ENCODE assay signal across 13 cellular contexts in genomic region chr13:94061316-94061715, GRCh38.
DNase-seq lines count a peak whose midpoint lies in the region; ATAC-seq and TF ChIP-seq lines count a peak whose summit lies in the region.
"Had no signal": no experiment of that assay in that cellular context is flagged by ENCODE, and none has a peak within 500 bp of the region (broad histone marks: within the 10 kb centered on the region; RNA-seq: fewer than 3 reads in every experiment).

No MANE protein-coding gene starts in this region.

- peaks cover 19% of the 10 kb centered on the region for H3K4me1 ChIP-seq in smooth muscle cell (ENCODE audit: low read depth)
- H3K4me1 ChIP-seq in A673 (ENCODE audit: insufficient read depth, low read length, poor library complexity, severe bottlenecking): peaks cover 56% of the 10 kb centered on the region
- H3K4me1 ChIP-seq: body of pancreas, Caco-2 had no signal

- no peak for TF ChIP-seq CTCF in fibroblast of the aortic adventitia (IDR thresholded peaks at IDR 0.05; ENCODE audit: insufficient read depth, low read length)
- no peak for TF ChIP-seq CTCF in smooth muscle cell (IDR thresholded peaks at IDR 0.05; ENCODE audit: borderline replicate concordance, insufficient read depth, poor library complexity, severe bottlenecking)
- no peak for TF ChIP-seq CTCF in A673 (conservative IDR thresholded peaks at IDR 0.05; ENCODE audit: low read depth, low read length)

- H3K27ac ChIP-seq in smooth muscle cell (ENCODE audit: low read depth) (peak overlapping the region; percentile 9), A673 (ENCODE audit: low read depth, low read length, poor library complexity, severe bottlenecking) (no peak overlapping the region)
- H3K27ac ChIP-seq: body of pancreas had no signal

- WGBS in smooth muscle cell (ENCODE audit: low lambda C conversion rate): 0% methylated on average over 1 of the region's 1 CpG

- DNase-seq in GM04504 (ENCODE audit: low read depth): peak; percentile 65
- peak; percentile 64 for DNase-seq in fibroblast of the aortic adventitia (ENCODE audit: low read depth)
- no peak for DNase-seq in smooth muscle cell (lab: John Stamatoyannopoulos, UW; ENCODE audit: unreplicated experiment)
- no peak for DNase-seq in A673 (ENCODE audit: low spot score)
- no peak for DNase-seq in DMS79 treated with DMSO at 0.1 percent for 48 hours (lab: John Stamatoyannopoulos, UW)
- DNase-seq: activated CD4-positive, alpha-beta T cell treated with anti-CD3 and anti-CD28 coated beads, Interleukin-2, amount 10 ng/mL, durations not matched to agents 24 days and 14 days; body of pancreas; Caco-2; left ventricle myocardium superior; sigmoid colon had no signal

- H3K27me3 ChIP-seq in smooth muscle cell (ENCODE audit: low read depth) (no peaks in the 10 kb centered on the region), A673 (replicated peaks; ENCODE audit: insufficient read depth, low read depth, low read length, poor library complexity) (no peaks in the 10 kb centered on the region)
- H3K27me3 ChIP-seq: body of pancreas, sigmoid colon had no signal

- H3K36me3 ChIP-seq in smooth muscle cell (ENCODE audit: low read depth) (no peaks in the 10 kb centered on the region), A673 (ENCODE audit: insufficient read depth, low read length, poor library complexity, severe bottlenecking) (no peaks in the 10 kb centered on the region)
- H3K36me3 ChIP-seq: sigmoid colon had no signal

- no peaks in the 10 kb centered on the region for H3K79me2 ChIP-seq in smooth muscle cell (ENCODE audit: low read depth)

- H3K4me3 ChIP-seq in fibroblast of the aortic adventitia (ENCODE audit: low read depth, low read length): no peak overlapping the region
- no peak overlapping the region for H3K4me3 ChIP-seq in smooth muscle cell
- no peak overlapping the region for H3K4me3 ChIP-seq in A673 (ENCODE audit: low read depth, low read length, poor library complexity, severe bottlenecking)
- H3K4me3 ChIP-seq: body of pancreas, sigmoid colon had no signal

- H3F3A ChIP-seq in smooth muscle cell (ENCODE audit: low read depth): peaks cover 19% of the 10 kb centered on the region

- CTCF ChIA-PET in A673 (lab: Charles Lee): no interaction called here

- peak overlapping the region; percentile 4 for H3K4me2 ChIP-seq in smooth muscle cell

- no peaks in the 10 kb centered on the region for H4K20me1 ChIP-seq in smooth muscle cell (ENCODE audit: low read depth)

- no peaks in the 10 kb centered on the region for H3K9me3 ChIP-seq in smooth muscle cell (replicated peaks; ENCODE audit: low read depth)
- no peaks in the 10 kb centered on the region for H3K9me3 ChIP-seq in A673 (ENCODE audit: low read depth, low read length, poor library complexity, severe bottlenecking)
- H3K9me3 ChIP-seq: body of pancreas, Caco-2, sigmoid colon had no signal

- intact Hi-C loops in A673 (cut with micrococcal nuclease; ENCODE audit: unreplicated experiment): no loop called here

- POLR2A ChIA-PET in A673 (lab: Charles Lee; ENCODE audit: low non-redundant PET): no interaction called here

- H3K9ac ChIP-seq in smooth muscle cell (ENCODE audit: low read depth): no peak overlapping the region

- no peak overlapping the region for H2AFZ ChIP-seq in smooth muscle cell (ENCODE audit: low read depth)

- peak; percentile 89 for ATAC-seq in SK-N-SH treated with all-trans-retinoic acid at 6 μM for 48 hours
- no peak for ATAC-seq in HG03342 (IDR thresholded peaks at IDR 0.05; ENCODE audit: unreplicated experiment)
- ATAC-seq: body of pancreas; left ventricle myocardium superior; natural killer cell treated with Interleukin-12 subunit alpha and Interleukin-12 subunit beta and Interleukin-15 and Interleukin-18, amount 100 ng/mL, for 72 hours had no signal

- no TSS peak for BruUV-seq in A673 (replicated peaks; lab: Mats Ljungman, UMichigan)

TF ChIP-seq in SK-N-SH treated with all-trans-retinoic acid at 6 μM for 48 hours, 23 proteins besides CTCF, POLR2A, EP300 and RAD21:
- no peak for TF ChIP-seq TCF4 (CRISPR knock-in tag; IDR thresholded peaks at IDR 0.05; ENCODE audit: borderline replicate concordance)
- no peak for TF ChIP-seq GLIS3 (CRISPR knock-in tag; IDR thresholded peaks at IDR 0.05)
- TF ChIP-seq, protein P1, sequence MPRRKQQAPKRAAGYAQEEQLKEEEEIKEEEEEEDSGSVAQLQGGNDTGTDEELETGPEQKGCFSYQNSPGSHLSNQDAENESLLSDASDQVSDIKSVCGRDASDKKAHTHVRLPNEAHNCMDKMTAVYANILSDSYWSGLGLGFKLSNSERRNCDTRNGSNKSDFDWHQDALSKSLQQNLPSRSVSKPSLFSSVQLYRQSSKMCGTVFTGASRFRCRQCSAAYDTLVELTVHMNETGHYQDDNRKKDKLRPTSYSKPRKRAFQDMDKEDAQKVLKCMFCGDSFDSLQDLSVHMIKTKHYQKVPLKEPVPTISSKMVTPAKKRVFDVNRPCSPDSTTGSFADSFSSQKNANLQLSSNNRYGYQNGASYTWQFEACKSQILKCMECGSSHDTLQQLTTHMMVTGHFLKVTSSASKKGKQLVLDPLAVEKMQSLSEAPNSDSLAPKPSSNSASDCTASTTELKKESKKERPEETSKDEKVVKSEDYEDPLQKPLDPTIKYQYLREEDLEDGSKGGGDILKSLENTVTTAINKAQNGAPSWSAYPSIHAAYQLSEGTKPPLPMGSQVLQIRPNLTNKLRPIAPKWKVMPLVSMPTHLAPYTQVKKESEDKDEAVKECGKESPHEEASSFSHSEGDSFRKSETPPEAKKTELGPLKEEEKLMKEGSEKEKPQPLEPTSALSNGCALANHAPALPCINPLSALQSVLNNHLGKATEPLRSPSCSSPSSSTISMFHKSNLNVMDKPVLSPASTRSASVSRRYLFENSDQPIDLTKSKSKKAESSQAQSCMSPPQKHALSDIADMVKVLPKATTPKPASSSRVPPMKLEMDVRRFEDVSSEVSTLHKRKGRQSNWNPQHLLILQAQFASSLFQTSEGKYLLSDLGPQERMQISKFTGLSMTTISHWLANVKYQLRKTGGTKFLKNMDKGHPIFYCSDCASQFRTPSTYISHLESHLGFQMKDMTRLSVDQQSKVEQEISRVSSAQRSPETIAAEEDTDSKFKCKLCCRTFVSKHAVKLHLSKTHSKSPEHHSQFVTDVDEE (CRISPR knock-in tag; IDR thresholded peaks at IDR 0.05): no peak
- 0 out of 2 replicates have a peak, but pooled peaks have one; percentile 10 for TF ChIP-seq TOX (CRISPR knock-in tag; IDR thresholded peaks at IDR 0.05; ENCODE audit: borderline replicate concordance)
- TF ChIP-seq ZFP30 (CRISPR knock-in tag; IDR thresholded peaks at IDR 0.05): no peak
- no peak for TF ChIP-seq CREB5 (CRISPR knock-in tag; IDR thresholded peaks at IDR 0.05; ENCODE audit: low read depth)
- TF ChIP-seq OSR1 (CRISPR knock-in tag; IDR thresholded peaks at IDR 0.05): no peak
- TF ChIP-seq, protein P2, sequence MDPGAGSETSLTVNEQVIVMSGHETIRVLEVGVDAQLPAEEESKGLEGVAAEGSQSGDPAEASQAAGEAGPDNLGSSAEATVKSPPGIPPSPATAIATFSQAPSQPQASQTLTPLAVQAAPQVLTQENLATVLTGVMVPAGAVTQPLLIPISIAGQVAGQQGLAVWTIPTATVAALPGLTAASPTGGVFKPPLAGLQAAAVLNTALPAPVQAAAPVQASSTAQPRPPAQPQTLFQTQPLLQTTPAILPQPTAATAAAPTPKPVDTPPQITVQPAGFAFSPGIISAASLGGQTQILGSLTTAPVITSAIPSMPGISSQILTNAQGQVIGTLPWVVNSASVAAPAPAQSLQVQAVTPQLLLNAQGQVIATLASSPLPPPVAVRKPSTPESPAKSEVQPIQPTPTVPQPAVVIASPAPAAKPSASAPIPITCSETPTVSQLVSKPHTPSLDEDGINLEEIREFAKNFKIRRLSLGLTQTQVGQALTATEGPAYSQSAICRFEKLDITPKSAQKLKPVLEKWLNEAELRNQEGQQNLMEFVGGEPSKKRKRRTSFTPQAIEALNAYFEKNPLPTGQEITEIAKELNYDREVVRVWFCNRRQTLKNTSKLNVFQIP (CRISPR knock-in tag; IDR thresholded peaks at IDR 0.05; ENCODE audit: borderline replicate concordance, low read depth): no peak
- peak; percentile 31; the same call in 1 of the 2 replicates for TF ChIP-seq ISL1 (CRISPR knock-in tag; IDR thresholded peaks at IDR 0.05)
- TF ChIP-seq SNAI2 (CRISPR knock-in tag; IDR thresholded peaks at IDR 0.05): no peak

Comparison
In these comparisons a context has a peak if more than half of its experiments do, and no peak if none do; other contexts are left out.
1. DNase-seq: peak in GM04504 (single experiment) and fibroblast of the aortic adventitia (single experiment); none in smooth muscle cell (single experiment), A673 (single experiment) and DMS79 treated with DMSO at 0.1 percent for 48 hours (single experiment).